ENCODE assay signal across 8 cellular contexts in the genomic region with DNA sequence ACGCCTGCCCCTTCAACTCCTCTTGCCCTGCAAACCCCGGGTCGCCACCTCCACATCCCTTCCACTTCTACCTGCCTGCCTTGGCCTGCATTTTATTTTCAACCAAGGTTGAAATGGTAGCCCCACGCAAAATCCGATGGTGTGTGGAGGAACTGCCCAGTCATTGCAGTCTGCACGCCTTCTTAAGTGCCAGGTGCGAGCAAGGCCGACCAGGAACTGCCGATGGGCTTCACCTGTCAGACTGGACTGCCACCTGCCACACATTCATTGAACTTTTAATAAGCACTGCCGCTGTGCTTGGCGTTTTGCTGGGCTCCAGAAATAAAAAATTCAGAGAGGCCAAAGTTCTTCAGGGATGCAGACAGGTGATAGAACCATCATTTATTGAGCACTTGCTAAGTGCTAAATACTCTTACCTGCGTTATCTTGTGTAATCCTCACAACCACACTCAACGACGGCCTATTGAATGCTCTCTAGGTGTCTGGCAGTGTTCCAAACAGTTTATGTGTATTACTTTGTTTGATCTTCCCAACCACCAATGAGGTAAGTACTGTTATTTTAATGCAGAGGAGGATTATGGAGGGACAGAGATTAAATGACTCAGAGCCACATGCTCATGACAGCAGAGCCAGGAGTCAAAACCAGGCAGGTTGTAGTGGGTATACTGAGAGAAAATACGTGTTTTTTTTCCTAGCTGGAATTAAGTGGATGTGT. TPM values are rescaled to one million over a fixed set of nuclear protein-coding genes. Genes with fewer than 3 reads are reported as not detected.
DNase-seq lines count a peak whose midpoint lies in the region; ATAC-seq and TF ChIP-seq lines count a peak whose summit lies in the region.

No MANE protein-coding gene starts in this region.

- TF ChIP-seq POLR2A in stomach (IDR thresholded peaks at IDR 0.05), result no peak

- ATAC-seq in left colon (peak; percentile 83), GM21529 (IDR thresholded peaks at IDR 0.05; ENCODE audit: unreplicated experiment) (no peak), HG02870 (IDR thresholded peaks at IDR 0.05; ENCODE audit: unreplicated experiment) (no peak)

- WGBS in stomach, 5 donors, result 20 to 44% (median 24%) methylated on average over 10 to 15 of the region's 15 CpGs

- H3K4me1 ChIP-seq in stomach, result peaks cover 15 to 58% (median 36%) of the 10 kb centered on the region in 4 donors

- H3K27ac ChIP-seq in brain microvascular endothelial cell (no peak overlapping the region), stomach (peak overlapping the region; percentile 72 to 86 (median 81))

- peak; percentile 32 for DNase-seq in HCEC 1CT
- DNase-seq in NCI-H82 (lab: John Stamatoyannopoulos, UW), result peak; percentile 98
- no peak for DNase-seq in brain microvascular endothelial cell
- DNase-seq in left colon, result peak; percentile 66 to 68
- peak; percentile 70 for DNase-seq in stomach
- no peak for DNase-seq in NCI-H446 (lab: John Stamatoyannopoulos, UW)

- no peaks in the 10 kb centered on the region for H3K36me3 ChIP-seq in brain microvascular endothelial cell (replicated peaks)
- H3K36me3 ChIP-seq in stomach, result no peaks in the 10 kb centered on the region

- intact Hi-C loops in left colon (cut with DNase I, micrococcal nuclease), result no loop called here
- intact Hi-C loops in stomach (cut with DNase I; ENCODE audit: low total_unique reads), result no loop called here

- TF ChIP-seq EP300 in stomach (IDR thresholded peaks at IDR 0.05), result no peak

- H3K4me3 ChIP-seq in brain microvascular endothelial cell (ENCODE audit: low read depth, low read length), result peak overlapping the region; percentile 55
- H3K4me3 ChIP-seq in stomach, result peak overlapping the region; percentile 52 to 60 (median 55)

- TF ChIP-seq CTCF in brain microvascular endothelial cell (IDR thresholded peaks at IDR 0.05; ENCODE audit: low read depth, low read length, missing control alignments), result no peak
- peak in 1 of 7 experiments; percentile 33 for TF ChIP-seq CTCF in stomach (IDR thresholded peaks at IDR 0.05)

- H3K9me3 ChIP-seq in stomach, result no peaks in the 10 kb centered on the region

- in situ Hi-C loops in brain microvascular endothelial cell (cut with HindIII; ENCODE audit: low pct_ligation_motif_present, low sequenced_read_pairs), result no loop called here

- H3K27me3 ChIP-seq in brain microvascular endothelial cell (replicated peaks) (no peaks in the 10 kb centered on the region), stomach (no peaks in the 10 kb centered on the region)

RNA-seq across cellular contexts. Expression of a gene that starts 36.2 kb away (rescaled TPM):
- 1 to 10 TPM; 1.4 to 2.6 TPM for total RNA-seq in left colon
- 10 to 100 TPM in 2 of 5 donors, 1 to 10 TPM in 3; 1.4 to 22.8 (median 6.7) TPM for total RNA-seq in stomach
- polyA plus RNA-seq in stomach, result 1 to 10 TPM; 2.8 to 4.4 (median 3.7) TPM

Comparison
In these comparisons a context has a peak if more than half of its experiments do, and no peak if none do; other contexts are left out.
1. DNase-seq: peak in HCEC 1CT (single experiment), NCI-H82 (single experiment), left colon (2 of 2) and stomach (single experiment); none in brain microvascular endothelial cell (single experiment) and NCI-H446 (0 of 2).